Comparison of ENCODE assay signal across 8 cellular contexts in genomic region chr5:172283020-172283861, GRCh38. TPM values are rescaled to one million over a fixed set of nuclear protein-coding genes. Genes with fewer than 3 reads are reported as not detected.
A peak's percentile ranks its signal among the peaks of the same experiment; 100 is the strongest.
DNase-seq lines count a peak whose midpoint lies in the region; FAIRE-seq and TF ChIP-seq lines count a peak whose summit lies in the region.

Gene UBTD2, minus strand, starts transcription at chr5:172283764. Its CDS starts 99 bp downstream, at chr5:172283665.

- H3K27me3 ChIP-seq in right atrium auricular region = no peaks in the 10 kb centered on the region

- DNase-seq in H4 (ENCODE audit: low spot score) (peak; percentile 64), SW480 (ENCODE audit: low spot score) (peak; percentile 82), right atrium auricular region (ENCODE audit: low spot score) (peak; percentile 68), pulmonary artery endothelial cell (ENCODE audit: low read depth, low spot score) (peak; percentile 22), urothelium cell line (ENCODE audit: low spot score) (peak; percentile 91)

- TF ChIP-seq CTCF in LNCAP (IDR thresholded peaks at IDR 0.05) = peak; percentile 60
- peak; percentile 44 to 69 for TF ChIP-seq CTCF in right atrium auricular region (IDR thresholded peaks at IDR 0.05)

- H3K36me3 ChIP-seq in right atrium auricular region = no peaks in the 10 kb centered on the region

- H3K27ac ChIP-seq in angular gyrus (ENCODE audit: low read depth, low read length) = peak within 1 kb of the TSS; percentile 40
- H3K27ac ChIP-seq in right atrium auricular region = peak within 1 kb of the TSS; percentile 86 to 89

- H3K4me3 ChIP-seq in GM08714 (ENCODE audit: low read length) (peak within 1 kb of the TSS; percentile 89), right atrium auricular region (peak within 1 kb of the TSS; percentile 63 to 78)

- H3K9me3 ChIP-seq in right atrium auricular region = no peaks in the 10 kb centered on the region

- H3K4me1 ChIP-seq in right atrium auricular region = peaks cover 0 to 28% of the 10 kb centered on the region in 2 donors

- no peak for FAIRE-seq in urothelium cell line (lab: Jason Lieb, UNC)

RNA-seq across cellular contexts. Expression of gene UBTD2, which starts in this region (rescaled TPM):
- total RNA-seq in H4 (2014; rRNA removed; shearing (Covaris generic)) = 34.6 and 34.8 TPM in 2 replicates
- total RNA-seq in right atrium auricular region (10 to 100 TPM in 1 of 2 donors, 1 to 10 TPM in 1; 6.6 to 12.4 TPM), pulmonary artery endothelial cell (22.2 and 30.0 TPM in 2 replicates)

Comparison
In these comparisons a context has a peak if more than half of its experiments do, and no peak if none do; other contexts are left out.
1. Peak in every context shown above with its lines: DNase-seq, H3K4me3 ChIP-seq and H3K27ac ChIP-seq.
2. DNase-seq: peak in every context shown above with its lines; median percentile 91 in urothelium cell line; 82 in SW480; 68 in right atrium auricular region; 64 in H4; 22 in pulmonary artery endothelial cell.